18 cellular contexts compared by ENCODE assay signal in genomic region chr7:38781991-38782390, GRCh38.
"Had no signal": no experiment of that assay in that cellular context is flagged by ENCODE, and none has a peak within 500 bp of the region (broad histone marks: within the 10 kb centered on the region; RNA-seq: fewer than 3 reads in every experiment).

No MANE protein-coding gene starts in this region.

- ATAC-seq: left ventricle myocardium superior, psoas muscle, right cardiac atrium had no signal

- H3K27ac Mint-ChIP-seq: activated CD4-positive, alpha-beta T cell treated with anti-CD3 and anti-CD28 coated beads, Interleukin-2, amount 10 ng/mL, durations not matched to agents 7 days and 5 days; activated naive CD4-positive, alpha-beta T cell treated with anti-CD3 and anti-CD28 coated beads, Interleukin-2, amount 50 U/mL, for 24 hours; stimulated activated naive CD8-positive, alpha-beta T cell treated with anti-CD3 and anti-CD28 coated beads, Interleukin-15, Interleukin-2, amounts not matched to agents 100 ng/mL and 50 ng/mL, for 24 hours had no signal

- H3K4me1 Mint-ChIP-seq: activated naive CD4-positive, alpha-beta T cell treated with anti-CD3 and anti-CD28 coated beads, Interleukin-2, amount 50 U/mL, for 24 hours; central memory CD8-positive, alpha-beta T cell had no signal

- H3K9me3 Mint-ChIP-seq: activated CD4-positive, alpha-beta T cell treated with anti-CD3 and anti-CD28 coated beads, Interleukin-2, amount 10 ng/mL, durations not matched to agents 7 days and 5 days; activated naive CD4-positive, alpha-beta T cell treated with anti-CD3 and anti-CD28 coated beads, Interleukin-2, amount 50 U/mL, for 24 hours; central memory CD8-positive, alpha-beta T cell; stimulated activated naive CD8-positive, alpha-beta T cell treated with anti-CD3 and anti-CD28 coated beads, Interleukin-15, Interleukin-2, amounts not matched to agents 100 ng/mL and 50 ng/mL, for 24 hours had no signal

- H3K4me1 ChIP-seq: ascending aorta, colonic mucosa, psoas muscle, vagina had no signal

- H3K9me3 ChIP-seq: ascending aorta, colonic mucosa, ovary, psoas muscle, tibial nerve, vagina had no signal

- H3K27ac ChIP-seq: ascending aorta, colonic mucosa, ovary, psoas muscle, tibial nerve, vagina had no signal

- H3K36me3 ChIP-seq: ascending aorta, colonic mucosa, ovary, vagina had no signal

- H3K4me3 ChIP-seq: ascending aorta, colonic mucosa, ovary, psoas muscle, tibial nerve, vagina had no signal

- H3K4me3 Mint-ChIP-seq: activated CD4-positive, alpha-beta T cell treated with anti-CD3 and anti-CD28 coated beads, Interleukin-2, amount 10 ng/mL, durations not matched to agents 7 days and 5 days; activated naive CD4-positive, alpha-beta T cell treated with anti-CD3 and anti-CD28 coated beads, Interleukin-2, amount 50 U/mL, for 24 hours; central memory CD8-positive, alpha-beta T cell; stimulated activated naive CD8-positive, alpha-beta T cell treated with anti-CD3 and anti-CD28 coated beads, Interleukin-15, Interleukin-2, amounts not matched to agents 100 ng/mL and 50 ng/mL, for 24 hours had no signal

- H3K27me3 ChIP-seq: ascending aorta, colonic mucosa, ovary, tibial nerve, vagina had no signal

- H3K27me3 Mint-ChIP-seq: activated CD4-positive, alpha-beta T cell treated with anti-CD3 and anti-CD28 coated beads, Interleukin-2, amount 10 ng/mL, durations not matched to agents 7 days and 5 days; activated naive CD4-positive, alpha-beta T cell treated with anti-CD3 and anti-CD28 coated beads, Interleukin-2, amount 50 U/mL, for 24 hours; central memory CD8-positive, alpha-beta T cell; stimulated activated naive CD8-positive, alpha-beta T cell treated with anti-CD3 and anti-CD28 coated beads, Interleukin-15, Interleukin-2, amounts not matched to agents 100 ng/mL and 50 ng/mL, for 24 hours had no signal

- DNase-seq: activated CD4-positive, alpha-beta T cell treated with anti-CD3 and anti-CD28 coated beads, Interleukin-2, amount 10 ng/mL, durations not matched to agents 7 days and 5 days; activated CD8-positive, alpha-beta memory T cell treated with anti-CD3 and anti-CD28 coated beads, Interleukin-2, amount 50 U/mL, for 4 hours; activated gamma-delta T cell; activated T-cell treated with anti-CD3 and anti-CD28 coated beads, Interleukin-2, amount 50 U/mL, for 48 hours; colonic mucosa; erythroblast; left ventricle myocardium superior; ovary; psoas muscle; right cardiac atrium; stimulated activated CD4-positive, alpha-beta T cell treated with anti-CD3 and anti-CD28 coated beads, Interleukin-2, amount 100 ng/mL, for 24 hours; T1000 had no signal
